In genomic region chr6:63476302-63476701, GRCh38 we compare ENCODE assay signal across 2 cellular contexts.
TF ChIP-seq lines count a peak whose summit lies in the region.

No MANE protein-coding gene starts in this region.

TF ChIP-seq in SK-N-SH treated with all-trans-retinoic acid at 6 μM for 48 hours, 23 proteins besides CTCF, POLR2A, EP300 and RAD21 (continued from another document):
- no peak for TF ChIP-seq ZNF565 (CRISPR knock-in tag; conservative IDR thresholded peaks at IDR 0.05; ENCODE audit: low read depth)
- no peak for TF ChIP-seq ESRRG (CRISPR knock-in tag; IDR thresholded peaks at IDR 0.05)
- TF ChIP-seq TCF4 (CRISPR knock-in tag; IDR thresholded peaks at IDR 0.05; ENCODE audit: borderline replicate concordance): no peak
- no peak for TF ChIP-seq ZNF70 (CRISPR knock-in tag; IDR thresholded peaks at IDR 0.05)
- TF ChIP-seq ISL1 (CRISPR knock-in tag; IDR thresholded peaks at IDR 0.05): no peak
- TF ChIP-seq PPARA (CRISPR knock-in tag; IDR thresholded peaks at IDR 0.05; ENCODE audit: borderline replicate concordance): no peak
- no peak for TF ChIP-seq ZNF8 (CRISPR knock-in tag; IDR thresholded peaks at IDR 0.05)
- no peak for TF ChIP-seq ZFP3 (CRISPR knock-in tag; IDR thresholded peaks at IDR 0.05)
- no peak for TF ChIP-seq ZC3H10 (CRISPR knock-in tag; IDR thresholded peaks at IDR 0.05)
- no peak for TF ChIP-seq CREB5 (CRISPR knock-in tag; IDR thresholded peaks at IDR 0.05; ENCODE audit: low read depth)
- no peak for TF ChIP-seq TSHZ2 (CRISPR knock-in tag; IDR thresholded peaks at IDR 0.05)
- TF ChIP-seq CSDC2 (CRISPR knock-in tag; IDR thresholded peaks at IDR 0.05): no peak
- TF ChIP-seq SNAI2 (CRISPR knock-in tag; IDR thresholded peaks at IDR 0.05): no peak
- TF ChIP-seq TOX (CRISPR knock-in tag; IDR thresholded peaks at IDR 0.05; ENCODE audit: borderline replicate concordance): no peak
- no peak for TF ChIP-seq RARB (CRISPR knock-in tag; IDR thresholded peaks at IDR 0.05)

TF ChIP-seq in SK-N-SH, 30 proteins besides CTCF, POLR2A, EP300 and RAD21 (continued from another document):
- TF ChIP-seq POLR2AphosphoS5 (IDR thresholded peaks at IDR 0.05; ENCODE audit: low read depth, low read length) (no peak), CHD2 (IDR thresholded peaks at IDR 0.05; ENCODE audit: low read length, partially characterized antibody) (no peak), EZH2phosphoT487 (IDR thresholded peaks at IDR 0.05; ENCODE audit: borderline replicate concordance, low read depth) (no peak), SMC3 (IDR thresholded peaks at IDR 0.05; ENCODE audit: low read depth, low read length) (no peak), ZBTB33 (IDR thresholded peaks at IDR 0.05; ENCODE audit: borderline replicate concordance, low read depth) (no peak), FOSL2 (IDR thresholded peaks at IDR 0.05; ENCODE audit: borderline replicate concordance, low read depth) (no peak), IRF3 (IDR thresholded peaks at IDR 0.05; ENCODE audit: low read depth, low read length) (no peak), TCF12 (IDR thresholded peaks at IDR 0.05) (no peak), GABPA (IDR thresholded peaks at IDR 0.05; ENCODE audit: low read depth) (no peak), RXRA (IDR thresholded peaks at IDR 0.05; ENCODE audit: borderline replicate concordance, low read depth) (no peak), RFX5 (IDR thresholded peaks at IDR 0.05; ENCODE audit: low read length) (no peak)
- TF ChIP-seq, protein P1, sequence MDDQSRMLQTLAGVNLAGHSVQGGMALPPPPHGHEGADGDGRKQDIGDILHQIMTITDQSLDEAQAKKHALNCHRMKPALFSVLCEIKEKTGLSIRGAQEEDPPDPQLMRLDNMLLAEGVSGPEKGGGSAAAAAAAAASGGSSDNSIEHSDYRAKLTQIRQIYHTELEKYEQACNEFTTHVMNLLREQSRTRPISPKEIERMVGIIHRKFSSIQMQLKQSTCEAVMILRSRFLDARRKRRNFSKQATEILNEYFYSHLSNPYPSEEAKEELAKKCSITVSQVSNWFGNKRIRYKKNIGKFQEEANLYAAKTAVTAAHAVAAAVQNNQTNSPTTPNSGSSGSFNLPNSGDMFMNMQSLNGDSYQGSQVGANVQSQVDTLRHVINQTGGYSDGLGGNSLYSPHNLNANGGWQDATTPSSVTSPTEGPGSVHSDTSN (IDR thresholded peaks at IDR 0.05): no peak
- TF ChIP-seq, protein P2, sequence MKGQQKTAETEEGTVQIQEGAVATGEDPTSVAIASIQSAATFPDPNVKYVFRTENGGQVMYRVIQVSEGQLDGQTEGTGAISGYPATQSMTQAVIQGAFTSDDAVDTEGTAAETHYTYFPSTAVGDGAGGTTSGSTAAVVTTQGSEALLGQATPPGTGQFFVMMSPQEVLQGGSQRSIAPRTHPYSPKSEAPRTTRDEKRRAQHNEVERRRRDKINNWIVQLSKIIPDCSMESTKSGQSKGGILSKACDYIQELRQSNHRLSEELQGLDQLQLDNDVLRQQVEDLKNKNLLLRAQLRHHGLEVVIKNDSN (IDR thresholded peaks at IDR 0.05; ENCODE audit: borderline replicate concordance, low read depth): no peak
